17 cellular contexts compared by ENCODE assay signal in genomic region chr16:88830250-88830649, GRCh38. TPM values are rescaled to one million over a fixed set of nuclear protein-coding genes. Genes with fewer than 3 reads are reported as not detected.
"Had no signal": no experiment of that assay in that cellular context is flagged by ENCODE, and none has a peak within 500 bp of the region (broad histone marks: within the 10 kb centered on the region; RNA-seq: fewer than 3 reads in every experiment).

No MANE protein-coding gene starts in this region.

- H3K36me3 Mint-ChIP-seq: activated naive CD4-positive, alpha-beta T cell treated with anti-CD3 and anti-CD28 coated beads, Interleukin-2, amount 50 U/mL, for 24 hours had no signal

- H3K9me3 Mint-ChIP-seq: activated naive CD4-positive, alpha-beta T cell treated with anti-CD3 and anti-CD28 coated beads, Interleukin-2, amount 50 U/mL, for 24 hours; activated T-cell treated with anti-CD3 and anti-CD28 coated beads, Interleukin-2, amount 50 U/mL, for 24 hours had no signal

- H3K9me3 ChIP-seq: esophagus squamous epithelium, neutrophil, suprapubic skin had no signal

- H3K27ac ChIP-seq: foreskin keratinocyte, neutrophil, suprapubic skin had no signal

- H3K27me3 Mint-ChIP-seq: activated naive CD4-positive, alpha-beta T cell treated with anti-CD3 and anti-CD28 coated beads, Interleukin-2, amount 50 U/mL, for 24 hours; activated T-cell treated with anti-CD3 and anti-CD28 coated beads, Interleukin-2, amount 50 U/mL, for 24 hours had no signal

- H3K4me3 ChIP-seq: esophagus squamous epithelium, suprapubic skin had no signal

- H3K4me1 Mint-ChIP-seq: activated naive CD4-positive, alpha-beta T cell treated with anti-CD3 and anti-CD28 coated beads, Interleukin-2, amount 50 U/mL, for 24 hours had no signal

- H3K27ac Mint-ChIP-seq: activated naive CD4-positive, alpha-beta T cell treated with anti-CD3 and anti-CD28 coated beads, Interleukin-2, amount 50 U/mL, for 24 hours; activated T-cell treated with anti-CD3 and anti-CD28 coated beads, Interleukin-2, amount 50 U/mL, for 24 hours had no signal

- H3K27me3 ChIP-seq: esophagus squamous epithelium, foreskin keratinocyte, neutrophil, suprapubic skin had no signal

- ATAC-seq: foreskin keratinocyte had no signal

- DNase-seq: activated CD4-positive, alpha-beta T cell treated with anti-CD3 and anti-CD28 coated beads, Interleukin-2, amount 50 U/mL, for 4 hours; activated effector memory CD4-positive, alpha-beta T cell treated with Interleukin-2 at 50 U/mL for 16 hours; activated T-cell treated with anti-CD3 and anti-CD28 coated beads, Interleukin-2, amount 50 U/mL, for 24 hours; amygdala; esophagus squamous epithelium; foreskin keratinocyte; head of caudate nucleus; islet precursor cell; stimulated activated CD4-positive, alpha-beta T cell treated with anti-CD3 and anti-CD28 coated beads, Interleukin-2, amount 100 ng/mL, for 48 hours; stimulated activated naive CD4-positive, alpha-beta T cell treated with Interleukin-2 at 50 U/mL for 16 hours; T-helper 2 cell had no signal

- H3K4me1 ChIP-seq: foreskin keratinocyte had no signal

- H3K4me3 Mint-ChIP-seq: activated naive CD4-positive, alpha-beta T cell treated with anti-CD3 and anti-CD28 coated beads, Interleukin-2, amount 50 U/mL, for 24 hours; activated T-cell treated with anti-CD3 and anti-CD28 coated beads, Interleukin-2, amount 50 U/mL, for 24 hours had no signal

RNA-seq across cellular contexts. Expression of gene PABPN1L, which starts 36.2 kb away (rescaled TPM):
- total RNA-seq: chondrocyte, esophagus squamous epithelium, foreskin keratinocyte, posterior vena cava, suprapubic skin had no signal
- polyA plus RNA-seq: foreskin keratinocyte, liver had no signal
